ENCODE assay signal across 22 cellular contexts in the genomic region with DNA sequence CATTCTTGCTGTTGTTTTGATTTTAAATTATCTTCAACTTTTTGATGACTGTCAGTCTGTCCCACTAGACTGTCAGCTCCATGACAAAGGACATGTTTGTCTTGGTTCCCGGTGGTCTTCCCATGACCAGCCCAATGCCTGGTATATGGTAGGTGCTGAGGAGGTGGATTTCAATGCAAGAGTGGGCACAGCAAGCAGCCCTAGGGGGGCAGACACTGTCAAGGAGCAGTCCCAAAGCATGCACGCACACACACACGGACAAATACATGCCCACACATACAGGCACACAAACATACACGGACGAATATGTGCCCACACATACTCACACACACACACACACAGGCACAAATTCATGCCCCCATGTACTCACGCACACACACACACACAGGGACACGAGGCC. TPM values are rescaled to one million over a fixed set of nuclear protein-coding genes. Genes with fewer than 3 reads are reported as not detected.
"Had no signal": no experiment of that assay in that cellular context is flagged by ENCODE, and none has a peak within 500 bp of the region (broad histone marks: within the 10 kb centered on the region; RNA-seq: fewer than 3 reads in every experiment).

No MANE protein-coding gene starts in this region.

- H3K9me3 ChIP-seq: esophagus muscularis mucosa, prostate gland, right atrium auricular region, suprapubic skin had no signal

- H3K4me3 Mint-ChIP-seq: activated naive CD4-positive, alpha-beta T cell treated with anti-CD3 and anti-CD28 coated beads, Interleukin-2, amount 10 ng/mL, durations not matched to agents 7 days and 5 days; mesothelial cell of epicardium; nephron progenitor cell; stimulated activated naive CD8-positive, alpha-beta T cell treated with anti-CD3 and anti-CD28 coated beads, Interleukin-15, Interleukin-2, amounts not matched to agents 100 ng/mL and 50 ng/mL, for 24 hours had no signal

- H3K9me3 Mint-ChIP-seq: activated naive CD4-positive, alpha-beta T cell treated with anti-CD3 and anti-CD28 coated beads, Interleukin-2, amount 10 ng/mL, durations not matched to agents 7 days and 5 days; mesothelial cell of epicardium; nephron progenitor cell; stimulated activated naive CD8-positive, alpha-beta T cell treated with anti-CD3 and anti-CD28 coated beads, Interleukin-15, Interleukin-2, amounts not matched to agents 100 ng/mL and 50 ng/mL, for 24 hours had no signal

- H3K27ac Mint-ChIP-seq: activated naive CD4-positive, alpha-beta T cell treated with anti-CD3 and anti-CD28 coated beads, Interleukin-2, amount 10 ng/mL, durations not matched to agents 7 days and 5 days; mesothelial cell of epicardium; nephron progenitor cell; stimulated activated naive CD8-positive, alpha-beta T cell treated with anti-CD3 and anti-CD28 coated beads, Interleukin-15, Interleukin-2, amounts not matched to agents 100 ng/mL and 50 ng/mL, for 24 hours had no signal

- H3K27me3 ChIP-seq: ascending aorta, esophagus muscularis mucosa, right atrium auricular region, suprapubic skin had no signal

- H3K4me1 ChIP-seq: prostate gland, suprapubic skin had no signal

- DNase-seq: activated CD4-positive, alpha-beta T cell treated with anti-CD3 and anti-CD28 coated beads for 1 hour; activated CD4-positive, alpha-beta T cell treated with anti-CD3 and anti-CD28 coated beads, Interleukin-2, amount 50 U/mL, for 4 hours; activated naive CD4-positive, alpha-beta T cell treated with anti-CD3 and anti-CD28 coated beads, Interleukin-2, amount 10 ng/mL, durations not matched to agents 7 days and 5 days; cerebellar nuclear complex; effector CD4-positive, alpha-beta T cell; stimulated activated CD4-positive, alpha-beta T cell treated with anti-CD3 and anti-CD28 coated beads, Interleukin-2, amount 100 ng/mL, for 48 hours; T1000; trophoblast cell had no signal

- H3K27me3 Mint-ChIP-seq: activated naive CD4-positive, alpha-beta T cell treated with anti-CD3 and anti-CD28 coated beads, Interleukin-2, amount 10 ng/mL, durations not matched to agents 7 days and 5 days had no signal

- H3K4me3 ChIP-seq: ascending aorta, esophagus muscularis mucosa, lung, prostate gland, right atrium auricular region, suprapubic skin had no signal

- H3K4me1 Mint-ChIP-seq: activated naive CD4-positive, alpha-beta T cell treated with anti-CD3 and anti-CD28 coated beads, Interleukin-2, amount 10 ng/mL, durations not matched to agents 7 days and 5 days; mesothelial cell of epicardium had no signal

- H3K27ac ChIP-seq: prostate gland, suprapubic skin had no signal

- H3K36me3 Mint-ChIP-seq: activated naive CD4-positive, alpha-beta T cell treated with anti-CD3 and anti-CD28 coated beads, Interleukin-2, amount 10 ng/mL, durations not matched to agents 7 days and 5 days; mesothelial cell of epicardium had no signal

RNA-seq across cellular contexts. Expression of gene KLF15, which starts 12.0 kb away (rescaled TPM):
- total RNA-seq: T-helper 1 cell treated with Interleukin-12 subunit alpha and Interleukin-12 subunit beta and Interleukin-4 antibody, amounts not matched to agents 30 ng/mL and 1 ng/mL, for 36 hours had no signal

RNA-seq across cellular contexts. Expression of gene CFAP100, which starts 49.5 kb away (rescaled TPM):
- total RNA-seq: ascending aorta; endothelial cell of umbilical vein; esophagus muscularis mucosa; mesothelial cell of epicardium; osteocyte; right atrium auricular region; skeletal muscle tissue; suprapubic skin; T-helper 1 cell treated with Interleukin-12 subunit alpha and Interleukin-12 subunit beta and Interleukin-4 antibody, amounts not matched to agents 30 ng/mL and 1 ng/mL, for 36 hours had no signal
- polyA plus RNA-seq: adipose tissue, endothelial cell of umbilical vein had no signal
